Comparison of ENCODE assay signal across 8 cellular contexts in genomic region chr1:151060241-151061011, GRCh38. TPM values are rescaled to one million over a fixed set of nuclear protein-coding genes. Genes with fewer than 3 reads are reported as not detected.
DNase-seq lines count a peak whose midpoint lies in the region; ATAC-seq, FAIRE-seq and TF ChIP-seq lines count a peak whose summit lies in the region.

Gene MLLT11 (plus strand): TSS chr1:151060397. CDS start chr1:151067225, 6,828 bp downstream.

- no peak for FAIRE-seq in D721Med (lab: Jason Lieb, UNC)

- H3K27ac ChIP-seq in KMS-11 (peak within 1 kb of the TSS; percentile 32), SJSA1 (peak within 1 kb of the TSS; percentile 84), skin epidermis (peak within 1 kb of the TSS; percentile 81 to 100 (median 96))

- no peaks in the 10 kb centered on the region for H3K9me3 ChIP-seq in SJSA1 (replicated peaks)

- peak within 1 kb of the TSS; percentile 96 for H3K27ac Mint-ChIP-seq in chondrocyte (ENCODE audit: unreplicated experiment)

- TF ChIP-seq CTCF in D721Med (IDR thresholded peaks at IDR 0.05; ENCODE audit: insufficient read depth, missing control alignments) = peak; percentile 22
- TF ChIP-seq CTCF in KMS-11 (conservative IDR thresholded peaks at IDR 0.05; ENCODE audit: low read depth, low read length) = no peak
- no peak for TF ChIP-seq CTCF in chondrocyte (IDR thresholded peaks at IDR 0.05)

- H3K36me3 Mint-ChIP-seq in chondrocyte (ENCODE audit: low read depth) = peaks cover 8% of the 10 kb centered on the region

- peak within 1 kb of the TSS; percentile 98 for H3K4me3 ChIP-seq in KMS-11 (IDR thresholded peaks at IDR 0.05; ENCODE audit: insufficient read depth, low read depth, low read length)
- peak within 1 kb of the TSS; percentile 79 for H3K4me3 ChIP-seq in SJSA1
- H3K4me3 ChIP-seq in skin epidermis = peak within 1 kb of the TSS; percentile 65 to 86 (median 80)

- peak; percentile 81 for DNase-seq in D721Med (ENCODE audit: insufficient read length, low spot score)
- peak; percentile 73 to 76 for DNase-seq in SJSA1 (ENCODE audit: low read depth in 1 of 2, low spot score in 2 of 2)
- DNase-seq in chondrocyte (ENCODE audit: low spot score) = no peak
- peak; percentile 72 for DNase-seq in inferior parietal cortex (ENCODE audit: extremely low spot score)
- no peak for DNase-seq in stimulated activated CD4-positive, alpha-beta T cell treated with anti-CD3 and anti-CD28 coated beads, Interleukin-4, amount 100 ng/mL, for 24 hours

- H3K4me1 Mint-ChIP-seq in chondrocyte (ENCODE audit: low read depth) = peaks cover 71% of the 10 kb centered on the region

- H3K4me3 Mint-ChIP-seq in chondrocyte (ENCODE audit: unreplicated experiment) = peak within 1 kb of the TSS; percentile 96

- peaks cover 48% of the 10 kb centered on the region for H3K79me2 ChIP-seq in KMS-11 (ENCODE audit: insufficient read depth, low read depth)

- H3K4me2 ChIP-seq in KMS-11 = peak within 1 kb of the TSS; percentile 93

- peak within 1 kb of the TSS; percentile 67 for H3K9ac ChIP-seq in KMS-11

- peaks cover 37% of the 10 kb centered on the region for H3K4me1 ChIP-seq in KMS-11 (ENCODE audit: low read depth, poor library complexity, severe bottlenecking)
- H3K4me1 ChIP-seq in SJSA1 (replicated peaks) = peaks cover 31% of the 10 kb centered on the region

- H3K36me3 ChIP-seq in KMS-11 (ENCODE audit: insufficient read depth) = peaks cover 3% of the 10 kb centered on the region; the same call in 1 of the 2 replicates
- H3K36me3 ChIP-seq in SJSA1 = peaks cover 31% of the 10 kb centered on the region

- no peaks in the 10 kb centered on the region for H3K27me3 Mint-ChIP-seq in chondrocyte (ENCODE audit: low read depth)

- H3K27me3 ChIP-seq in KMS-11 (ENCODE audit: insufficient read depth, low read depth) = no peaks in the 10 kb centered on the region
- H3K27me3 ChIP-seq in SJSA1 (replicated peaks) = no peaks in the 10 kb centered on the region

- H3K9me3 Mint-ChIP-seq in chondrocyte (ENCODE audit: low read depth) = no peaks in the 10 kb centered on the region

- H4K20me1 ChIP-seq in KMS-11 (ENCODE audit: insufficient read depth) = peaks cover 5% of the 10 kb centered on the region; the same call in 1 of the 2 replicates

- H2AFZ ChIP-seq in KMS-11 (ENCODE audit: low read depth) = peak within 1 kb of the TSS; percentile 90

- no peak for ATAC-seq in HG03175 (IDR thresholded peaks at IDR 0.05; ENCODE audit: unreplicated experiment)

RNA-seq across cellular contexts. Expression of gene MLLT11, which starts in this region (rescaled TPM):
- 23.7 and 26.5 TPM in 2 replicates for total RNA-seq in SJSA1 (2014; rRNA removed; shearing (Covaris generic))
- total RNA-seq in chondrocyte = 42.8 to 49.9 TPM (median 42.8 TPM) in 3 replicates

Comparison
In these comparisons a context has a peak if more than half of its experiments do, and no peak if none do; other contexts are left out.
1. DNase-seq: peak in D721Med (single experiment), SJSA1 (2 of 2) and inferior parietal cortex (single experiment); none in chondrocyte (single experiment) and stimulated activated CD4-positive, alpha-beta T cell treated with anti-CD3 and anti-CD28 coated beads, Interleukin-4, amount 100 ng/mL, for 24 hours (single experiment).
2. H3K27ac ChIP-seq: peak in every context shown above with its lines; median percentile 96 in skin epidermis; 84 in SJSA1; 32 in KMS-11.
3. Peak in every context shown above with its lines, with median percentiles within 50 percentile points of each other: H3K4me3 ChIP-seq.